ENCODE assay signal across 8 cellular contexts in genomic region chr1:210231846-210232523, GRCh38. TPM values are rescaled to one million over a fixed set of nuclear protein-coding genes. Genes with fewer than 3 reads are reported as not detected.
DNase-seq lines count a peak whose midpoint lies in the region; ATAC-seq and TF ChIP-seq lines count a peak whose summit lies in the region.

No MANE protein-coding gene starts in this region.

- no peaks in the 10 kb centered on the region for H3F3A ChIP-seq in neural cell (ENCODE audit: insufficient read depth, low read length, poor library complexity, severe bottlenecking)

- no peaks in the 10 kb centered on the region for H3K36me3 ChIP-seq in BLaER1 treated with 17β-estradiol and CSF1 and Interleukin-3, amounts not matched to agents 10 nM and 100 nM
- no peaks in the 10 kb centered on the region for H3K36me3 ChIP-seq in neural cell (ENCODE audit: insufficient read depth, low read length)

- H3K27me3 Mint-ChIP-seq in endothelial cell (ENCODE audit: unreplicated experiment): peaks cover 2% of the 10 kb centered on the region

- H3K9ac ChIP-seq in BLaER1 treated with 17β-estradiol and CSF1 and Interleukin-3, amounts not matched to agents 10 nM and 100 nM: no peak overlapping the region
- peak overlapping the region; percentile 69 for H3K9ac ChIP-seq in neural cell (ENCODE audit: low read length)

- peaks cover 78 to 94% (median 84%) of the 10 kb centered on the region in 11 experiments for H3K27me3 ChIP-seq in BLaER1 treated with 17β-estradiol and CSF1 and Interleukin-3, amounts not matched to agents 10 nM and 100 nM
- H3K27me3 ChIP-seq in neural cell (ENCODE audit: insufficient read depth, low read depth, low read length): no peaks in the 10 kb centered on the region

- peak overlapping the region in 5 of 10 experiments; percentile 57 to 69 (median 59); a peak in 9 of 20 replicates for H3K4me3 ChIP-seq in BLaER1 treated with 17β-estradiol and CSF1 and Interleukin-3, amounts not matched to agents 10 nM and 100 nM
- H3K4me3 ChIP-seq in neural cell (ENCODE audit: low read length) (peak overlapping the region; percentile 64), lower leg skin (ENCODE audit: low read depth, poor library complexity, severe bottlenecking) (no peak overlapping the region)

- WGBS in lower leg skin, 2 donors: 1 to 2% methylated on average over 22 of the region's 22 CpGs

- H4K20me1 ChIP-seq in BLaER1 treated with 17β-estradiol and CSF1 and Interleukin-3, amounts not matched to agents 10 nM and 100 nM: peaks cover 0 to 27% (median 18%) of the 10 kb centered on the region in 11 experiments; a peak in 16 of 22 replicates
- no peaks in the 10 kb centered on the region for H4K20me1 ChIP-seq in neural cell (ENCODE audit: insufficient read depth)

- DNase-seq in NCI-H2227 (lab: John Stamatoyannopoulos, UW; ENCODE audit: unreplicated experiment): peak; percentile 62
- no peak for DNase-seq in endothelial cell (ENCODE audit: low spot score)
- no peak for DNase-seq in mucosa of gallbladder (ENCODE audit: low spot score)
- no peak for DNase-seq in lower leg skin (ENCODE audit: low spot score in 2 of 2)
- no peak for DNase-seq in COR-L47 (lab: John Stamatoyannopoulos, UW)

- no peaks in the 10 kb centered on the region for H3K9me2 ChIP-seq in neural cell (ENCODE audit: insufficient read depth, low read length)

- no peak for TF ChIP-seq RAD21 in neural cell (conservative IDR thresholded peaks at IDR 0.05)

- H3K79me2 ChIP-seq in neural cell (replicated peaks; ENCODE audit: insufficient read depth, low read length): peaks cover 34% of the 10 kb centered on the region

- H3K9me3 Mint-ChIP-seq in endothelial cell (ENCODE audit: unreplicated experiment): no peaks in the 10 kb centered on the region

- H3K27ac ChIP-seq in BLaER1 treated with 17β-estradiol and CSF1 and Interleukin-3, amounts not matched to agents 10 nM and 100 nM: no peak overlapping the region
- peak overlapping the region; percentile 79 for H3K27ac ChIP-seq in neural cell (ENCODE audit: low read length)

- intact Hi-C loops in lower leg skin (cut with DNase I; ENCODE audit: low total_unique reads): loop anchor here (10.0 kb wide), 1 partner anchor 83 kb away; no protein-coding TSS in a partner anchor

- no peaks in the 10 kb centered on the region for H3K36me3 Mint-ChIP-seq in endothelial cell (ENCODE audit: low read depth, unreplicated experiment)

- no peak overlapping the region for H2AFZ ChIP-seq in neural cell (ENCODE audit: low read depth, low read length)

- no peak for TF ChIP-seq POLR2A in lower leg skin (IDR thresholded peaks at IDR 0.05)

- peaks cover 2% of the 10 kb centered on the region for H3K4me1 Mint-ChIP-seq in endothelial cell (ENCODE audit: unreplicated experiment)

- H3K4me2 ChIP-seq in BLaER1 treated with 17β-estradiol and CSF1 and Interleukin-3, amounts not matched to agents 10 nM and 100 nM: peak overlapping the region; percentile 80 to 99 (median 95); a peak in 18 of 22 replicates
- H3K4me2 ChIP-seq in neural cell (ENCODE audit: low read length): peak overlapping the region; percentile 50

- H3K27ac Mint-ChIP-seq in endothelial cell (ENCODE audit: unreplicated experiment): no peak overlapping the region

- H3K9me3 ChIP-seq in BLaER1 treated with 17β-estradiol and CSF1 and Interleukin-3, amounts not matched to agents 10 nM and 100 nM (replicated peaks in 1 of 11): no peaks in the 10 kb centered on the region
- H3K9me3 ChIP-seq in neural cell (ENCODE audit: low read length): no peaks in the 10 kb centered on the region

- TF ChIP-seq EP300 in neural cell (conservative IDR thresholded peaks at IDR 0.05; ENCODE audit: poor library complexity, severe bottlenecking): no peak

- ATAC-seq in HG03354 (IDR thresholded peaks at IDR 0.05; ENCODE audit: poor library complexity, severe bottlenecking, unreplicated experiment): no peak

- peaks cover 10 to 22% (median 18%) of the 10 kb centered on the region in 10 experiments; a peak in 17 of 20 replicates for H3K4me1 ChIP-seq in BLaER1 treated with 17β-estradiol and CSF1 and Interleukin-3, amounts not matched to agents 10 nM and 100 nM

- H3K4me3 Mint-ChIP-seq in endothelial cell (ENCODE audit: unreplicated experiment): peak overlapping the region; percentile 92

- no peak for TF ChIP-seq CTCF in endothelial cell (IDR thresholded peaks at IDR 0.05; ENCODE audit: unreplicated experiment)
- no peak for TF ChIP-seq CTCF in neural cell (IDR thresholded peaks at IDR 0.05; ENCODE audit: poor library complexity, severe bottlenecking)
- no peak for TF ChIP-seq CTCF in lower leg skin (IDR thresholded peaks at IDR 0.05)

TF ChIP-seq in neural cell, 6 proteins besides CTCF, POLR2A, EP300 and RAD21:
- TF ChIP-seq EZH2 (IDR thresholded peaks at IDR 0.05; ENCODE audit: borderline replicate concordance, insufficient read depth, low read length, poor library complexity, severe bottlenecking): no peak
- TF ChIP-seq SMC3 (conservative IDR thresholded peaks at IDR 0.05; ENCODE audit: poor library complexity): no peak
- TF ChIP-seq REST (IDR thresholded peaks at IDR 0.05; ENCODE audit: borderline replicate concordance): no peak
- TF ChIP-seq TAF1 (IDR thresholded peaks at IDR 0.05; ENCODE audit: low read depth): no peak
- no peak for TF ChIP-seq MXI1 (conservative IDR thresholded peaks at IDR 0.05; ENCODE audit: poor library complexity, severe bottlenecking)
- no peak for TF ChIP-seq POLR2AphosphoS5 (IDR thresholded peaks at IDR 0.05)

RNA-seq across cellular contexts. Expression of gene SERTAD4, which starts 0.6 kb away (rescaled TPM):
- total RNA-seq in endothelial cell (ENCODE audit: unreplicated experiment) (0.72 TPM), mucosa of gallbladder (2.6 TPM), lower leg skin (10 to 100 TPM in 3 of 4 donors, 1 to 10 TPM in 1; 9.6 to 18.1 (median 14.9) TPM)
- polyA plus RNA-seq in neural cell: 41.4 and 42.9 TPM in 2 replicates
- 82.3 and 82.9 TPM in 2 replicates for polyA minus RNA-seq in neural cell
